8 cellular contexts compared by ENCODE assay signal in the genomic region with DNA sequence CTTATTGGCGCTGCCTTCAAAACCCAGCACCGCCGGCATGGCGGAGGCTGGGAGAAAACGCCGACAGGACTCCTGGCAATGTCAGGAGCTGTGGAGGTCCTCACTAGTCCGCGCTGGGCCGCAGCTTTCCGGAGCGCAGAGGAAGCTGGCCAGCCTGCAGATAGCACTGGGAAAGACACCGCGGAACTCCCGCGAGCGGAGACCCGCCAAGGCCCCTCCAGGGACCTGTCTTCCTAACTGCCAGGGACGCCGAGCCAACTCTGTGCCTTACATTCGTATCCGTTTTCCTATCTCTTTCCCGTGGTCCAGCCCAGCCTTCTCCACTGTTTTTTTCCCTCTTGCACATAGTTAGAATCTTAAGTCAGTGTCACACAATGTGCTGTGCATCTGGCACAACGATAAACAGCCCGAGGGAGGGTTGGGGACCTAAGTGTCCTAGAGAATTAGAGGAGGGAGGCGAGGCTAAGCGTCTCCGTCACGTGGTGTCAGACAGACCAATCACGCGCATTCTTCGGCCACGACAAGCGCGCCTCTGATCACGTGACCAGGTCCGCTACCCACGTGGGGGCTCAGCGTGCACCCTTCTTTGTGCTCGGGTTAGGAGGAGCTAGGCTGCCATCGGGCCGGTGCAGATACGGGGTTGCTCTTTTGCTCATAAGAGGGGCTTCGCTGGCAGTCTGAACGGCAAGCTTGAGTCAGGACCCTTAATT. TPM values are rescaled to one million over a fixed set of nuclear protein-coding genes. Genes with fewer than 3 reads are reported as not detected.
DNase-seq lines count a peak whose midpoint lies in the region; TF ChIP-seq lines count a peak whose summit lies in the region.

APEX1 (plus strand) TSS at position 582 of the 710 bp plus-strand sequence. CDS start 420 bp downstream, outside the sequence.
OSGEP (minus strand) TSS at position 168 of the 710 bp plus-strand sequence; CDS start at position 39, 129 bp downstream.

- TF ChIP-seq CTCF in MM.1S (IDR thresholded peaks at IDR 0.05; ENCODE audit: low read length) (no peak), fibroblast of villous mesenchyme (IDR thresholded peaks at IDR 0.05; ENCODE audit: insufficient read depth, low read depth, low read length) (no peak), neural cell (IDR thresholded peaks at IDR 0.05; ENCODE audit: poor library complexity, severe bottlenecking) (peak; percentile 31), stomach (IDR thresholded peaks at IDR 0.05) (no peak)

- peaks cover 37% of the 10 kb centered on the region for H3K36me3 ChIP-seq in ES-I3 (ENCODE audit: insufficient read depth, low read length)
- peaks cover 55% of the 10 kb centered on the region for H3K36me3 ChIP-seq in HAP-1 (replicated peaks)
- no peaks in the 10 kb centered on the region for H3K36me3 ChIP-seq in MM.1S (replicated peaks; ENCODE audit: insufficient read depth, low read length)
- peaks cover 4% of the 10 kb centered on the region for H3K36me3 ChIP-seq in neural cell (ENCODE audit: insufficient read depth, low read length)
- H3K36me3 ChIP-seq in stomach = peaks cover 47 to 67% (median 62%) of the 10 kb centered on the region in 4 donors

- H3K4me2 ChIP-seq in MM.1S (ENCODE audit: low read depth, low read length) = peak within 1 kb of the TSS; percentile 68
- peak within 1 kb of the TSS; percentile 100 for H3K4me2 ChIP-seq in neural cell (ENCODE audit: low read length)

- DNase-seq in HAP-1 (ENCODE audit: low spot score in 2 of 2) (peak; percentile 99), MM.1S (peak; percentile 96), SIG-M5 (lab: John Stamatoyannopoulos, UW) (peak; percentile 89), activated gamma-delta T cell treated with Interleukin-2 at 50 U/mL for 16 hours (peak; percentile 97), fibroblast of villous mesenchyme (ENCODE audit: low read depth) (peak; percentile 98), stomach (peak; percentile 98)

- H3K4me3 ChIP-seq in HAP-1 (peak within 1 kb of the TSS; percentile 72), MM.1S (ENCODE audit: low read length) (peak within 1 kb of the TSS; percentile 80), fibroblast of villous mesenchyme (ENCODE audit: low read depth, low read length) (peak within 1 kb of the TSS; percentile 92), neural cell (ENCODE audit: low read length) (peak within 1 kb of the TSS; percentile 80), stomach (peak within 1 kb of the TSS; percentile 68 to 83 (median 74))

- H4K20me1 ChIP-seq in MM.1S (ENCODE audit: insufficient read depth, low read length) (peaks cover 3% of the 10 kb centered on the region; the same call in 1 of the 2 replicates), neural cell (ENCODE audit: insufficient read depth) (no peaks in the 10 kb centered on the region)

- peak within 1 kb of the TSS; percentile 91 for H3K27ac ChIP-seq in MM.1S (ENCODE audit: low read length)
- peak within 1 kb of the TSS; percentile 98 for H3K27ac ChIP-seq in neural cell (ENCODE audit: low read length)
- peak within 1 kb of the TSS; percentile 90 to 96 (median 95) for H3K27ac ChIP-seq in stomach

- H2AFZ ChIP-seq in MM.1S (ENCODE audit: low read length) (peak within 1 kb of the TSS; percentile 70), neural cell (ENCODE audit: low read depth, low read length) (peak within 1 kb of the TSS; percentile 94)

- H3K9me3 ChIP-seq in ES-I3 (ENCODE audit: control insufficient read depth, insufficient read depth, low read length) = no peaks in the 10 kb centered on the region
- no peaks in the 10 kb centered on the region for H3K9me3 ChIP-seq in HAP-1
- H3K9me3 ChIP-seq in MM.1S (replicated peaks; ENCODE audit: insufficient read depth, low read length) = no peaks in the 10 kb centered on the region
- no peaks in the 10 kb centered on the region for H3K9me3 ChIP-seq in neural cell (ENCODE audit: low read length)
- no peaks in the 10 kb centered on the region for H3K9me3 ChIP-seq in stomach

- H3K9ac ChIP-seq in ES-I3 (ENCODE audit: low read depth, low read length) (peak within 1 kb of the TSS; percentile 89), MM.1S (ENCODE audit: low read length) (peak within 1 kb of the TSS; percentile 90), neural cell (ENCODE audit: low read length) (peak within 1 kb of the TSS; percentile 97)

- TF ChIP-seq EP300 in neural cell (conservative IDR thresholded peaks at IDR 0.05; ENCODE audit: poor library complexity, severe bottlenecking) (peak; percentile 20), stomach (IDR thresholded peaks at IDR 0.05) (peak; percentile 13)

- no peaks in the 10 kb centered on the region for H3K4me1 ChIP-seq in ES-I3 (ENCODE audit: insufficient read depth, low read length)
- peaks cover 5% of the 10 kb centered on the region; the same call in 1 of the 2 replicates for H3K4me1 ChIP-seq in HAP-1
- 0 out of 2 replicates have a peak, but pooled peaks cover under 1% of the 10 kb centered on the region for H3K4me1 ChIP-seq in MM.1S (ENCODE audit: low read length)
- peaks cover 28 to 62% (median 55%) of the 10 kb centered on the region in 4 donors for H3K4me1 ChIP-seq in stomach

- no peaks in the 10 kb centered on the region for H3K27me3 ChIP-seq in HAP-1 (ENCODE audit: low read depth)
- H3K27me3 ChIP-seq in MM.1S (replicated peaks; ENCODE audit: insufficient read depth, low read length) = no peaks in the 10 kb centered on the region
- no peaks in the 10 kb centered on the region for H3K27me3 ChIP-seq in neural cell (ENCODE audit: insufficient read depth, low read depth, low read length)
- H3K27me3 ChIP-seq in stomach = no peaks in the 10 kb centered on the region

- TF ChIP-seq POLR2A in stomach (IDR thresholded peaks at IDR 0.05) = peak in 2 of 4 donors; percentile 3 to 60

- H3K79me2 ChIP-seq in MM.1S (ENCODE audit: low read length) = peaks cover 33% of the 10 kb centered on the region
- peaks cover 37% of the 10 kb centered on the region for H3K79me2 ChIP-seq in neural cell (replicated peaks; ENCODE audit: insufficient read depth, low read length)

- H3K9me2 ChIP-seq in MM.1S (replicated peaks; ENCODE audit: insufficient read depth, low read length) (no peaks in the 10 kb centered on the region), neural cell (ENCODE audit: insufficient read depth, low read length) (no peaks in the 10 kb centered on the region)

- in situ Hi-C loops in HAP-1 (cut with MboI; ENCODE audit: low sequenced_read_pairs) = loop anchor here (5.0 kb wide), 1 partner anchor 37 kb away; no protein-coding TSS in a partner anchor

- peak; percentile 27 for TF ChIP-seq RAD21 in neural cell (conservative IDR thresholded peaks at IDR 0.05)

- 0% methylated on average over 43 to 44 of the region's 44 CpGs for WGBS in stomach, 5 donors

- intact Hi-C loops in stomach (cut with DNase I; ENCODE audit: low total_unique reads) = no loop called here

- H3F3A ChIP-seq in MM.1S (ENCODE audit: insufficient read depth, low read length) = peaks cover 5% of the 10 kb centered on the region; the same call in 1 of the 2 replicates
- H3F3A ChIP-seq in neural cell (ENCODE audit: insufficient read depth, low read length, poor library complexity, severe bottlenecking) = no peaks in the 10 kb centered on the region

TF ChIP-seq in neural cell, 6 proteins besides CTCF, POLR2A, EP300 and RAD21:
- TF ChIP-seq EZH2 (IDR thresholded peaks at IDR 0.05; ENCODE audit: borderline replicate concordance, insufficient read depth, low read length, poor library complexity, severe bottlenecking) = no peak
- TF ChIP-seq MXI1 (conservative IDR thresholded peaks at IDR 0.05; ENCODE audit: poor library complexity, severe bottlenecking) = peak; percentile 98
- peak; percentile 87 for TF ChIP-seq TAF1 (IDR thresholded peaks at IDR 0.05; ENCODE audit: low read depth)
- peak; percentile 99 for TF ChIP-seq POLR2AphosphoS5 (IDR thresholded peaks at IDR 0.05)
- TF ChIP-seq, protein P1, sequence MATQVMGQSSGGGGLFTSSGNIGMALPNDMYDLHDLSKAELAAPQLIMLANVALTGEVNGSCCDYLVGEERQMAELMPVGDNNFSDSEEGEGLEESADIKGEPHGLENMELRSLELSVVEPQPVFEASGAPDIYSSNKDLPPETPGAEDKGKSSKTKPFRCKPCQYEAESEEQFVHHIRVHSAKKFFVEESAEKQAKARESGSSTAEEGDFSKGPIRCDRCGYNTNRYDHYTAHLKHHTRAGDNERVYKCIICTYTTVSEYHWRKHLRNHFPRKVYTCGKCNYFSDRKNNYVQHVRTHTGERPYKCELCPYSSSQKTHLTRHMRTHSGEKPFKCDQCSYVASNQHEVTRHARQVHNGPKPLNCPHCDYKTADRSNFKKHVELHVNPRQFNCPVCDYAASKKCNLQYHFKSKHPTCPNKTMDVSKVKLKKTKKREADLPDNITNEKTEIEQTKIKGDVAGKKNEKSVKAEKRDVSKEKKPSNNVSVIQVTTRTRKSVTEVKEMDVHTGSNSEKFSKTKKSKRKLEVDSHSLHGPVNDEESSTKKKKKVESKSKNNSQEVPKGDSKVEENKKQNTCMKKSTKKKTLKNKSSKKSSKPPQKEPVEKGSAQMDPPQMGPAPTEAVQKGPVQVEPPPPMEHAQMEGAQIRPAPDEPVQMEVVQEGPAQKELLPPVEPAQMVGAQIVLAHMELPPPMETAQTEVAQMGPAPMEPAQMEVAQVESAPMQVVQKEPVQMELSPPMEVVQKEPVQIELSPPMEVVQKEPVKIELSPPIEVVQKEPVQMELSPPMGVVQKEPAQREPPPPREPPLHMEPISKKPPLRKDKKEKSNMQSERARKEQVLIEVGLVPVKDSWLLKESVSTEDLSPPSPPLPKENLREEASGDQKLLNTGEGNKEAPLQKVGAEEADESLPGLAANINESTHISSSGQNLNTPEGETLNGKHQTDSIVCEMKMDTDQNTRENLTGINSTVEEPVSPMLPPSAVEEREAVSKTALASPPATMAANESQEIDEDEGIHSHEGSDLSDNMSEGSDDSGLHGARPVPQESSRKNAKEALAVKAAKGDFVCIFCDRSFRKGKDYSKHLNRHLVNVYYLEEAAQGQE (IDR thresholded peaks at IDR 0.05; ENCODE audit: borderline replicate concordance) = peak; percentile 61
- peak; percentile 51 for TF ChIP-seq SMC3 (conservative IDR thresholded peaks at IDR 0.05; ENCODE audit: poor library complexity)

RNA-seq across cellular contexts. Expression of gene APEX1, which starts in this region (rescaled TPM):
- total RNA-seq in fibroblast of villous mesenchyme = 29.0 and 34.1 TPM in 2 replicates
- 44.5 and 50.7 TPM in 2 replicates for polyA plus RNA-seq in neural cell
- polyA minus RNA-seq in neural cell = 49.9 and 52.7 TPM in 2 replicates
- 100 to 1,000 TPM in 4 of 5 donors, 10 to 100 TPM in 1; 70.1 to 219 (median 149) TPM for total RNA-seq in stomach
- polyA plus RNA-seq in stomach = 100 to 1,000 TPM; 104 to 148 (median 118) TPM

RNA-seq across cellular contexts. Expression of gene OSGEP, which starts in this region (rescaled TPM):
- total RNA-seq in fibroblast of villous mesenchyme (36.3 and 41.2 TPM in 2 replicates), stomach (10 to 100 TPM; 29.9 to 71.8 (median 59.7) TPM)
- polyA plus RNA-seq in neural cell (248 and 264 TPM in 2 replicates), stomach (10 to 100 TPM; 24.7 to 58.5 (median 43.4) TPM)
- polyA minus RNA-seq in neural cell = 59.9 and 90.1 TPM in 2 replicates

Comparison
In these comparisons a context has a peak if more than half of its experiments do, and no peak if none do; other contexts are left out.
1. Peak in every context shown above with its lines: DNase-seq, H3K4me3 ChIP-seq and H3K27ac ChIP-seq.